ENCODE assay signal across 18 cellular contexts in the genomic region with DNA sequence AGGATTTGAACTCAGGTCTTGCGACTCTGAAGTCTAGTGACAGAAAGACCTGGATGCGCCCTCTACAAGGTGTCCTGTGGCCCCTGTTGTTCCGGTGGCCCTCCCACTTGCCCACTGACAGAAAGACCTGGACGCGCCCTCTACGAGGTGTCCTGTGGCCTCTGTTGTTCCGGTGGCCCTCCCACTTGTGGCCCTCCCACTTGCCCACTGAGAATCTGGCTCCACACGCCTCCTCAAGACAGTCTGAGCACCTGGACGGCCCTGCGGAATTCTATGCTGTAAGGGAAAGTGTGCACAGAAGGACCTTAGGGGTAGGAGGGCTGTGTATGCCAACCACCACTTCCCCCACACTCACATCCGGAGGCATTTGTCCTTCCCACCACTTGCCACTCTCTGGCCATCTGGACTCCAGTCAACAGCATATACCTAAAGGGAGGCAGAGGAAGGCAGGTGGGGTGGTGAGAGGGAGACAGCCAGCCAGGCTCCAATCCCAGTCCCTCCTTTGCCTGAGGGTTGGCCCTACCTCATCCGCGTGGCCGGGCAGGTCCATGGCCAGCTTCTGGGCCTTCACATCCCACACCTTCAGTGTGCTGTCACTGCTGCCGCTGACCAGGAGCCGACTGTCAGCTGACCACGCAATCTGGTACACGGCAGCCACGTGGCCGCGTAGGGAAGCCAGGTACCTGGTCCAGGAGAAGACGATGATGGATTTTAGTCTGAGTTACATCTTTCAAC. TPM values are rescaled to one million over a fixed set of nuclear protein-coding genes. Genes with fewer than 3 reads are reported as not detected.
DNase-seq lines count a peak whose midpoint lies in the region; ATAC-seq and TF ChIP-seq lines count a peak whose summit lies in the region.
"Had no signal": no experiment of that assay in that cellular context is flagged by ENCODE, and none has a peak within 500 bp of the region (broad histone marks: within the 10 kb centered on the region; RNA-seq: fewer than 3 reads in every experiment).

No MANE protein-coding gene starts in this region.

- H3K9me3 ChIP-seq in osteoblast (ENCODE audit: low read depth, low read length) = no peaks in the 10 kb centered on the region

- H3K4me1 ChIP-seq in osteoblast (ENCODE audit: insufficient read depth, low read length) = peaks cover 4% of the 10 kb centered on the region

- H3K27me3 ChIP-seq in osteoblast (ENCODE audit: insufficient read depth, low read length) = no peaks in the 10 kb centered on the region

- no peaks in the 10 kb centered on the region for H4K20me1 ChIP-seq in osteoblast (ENCODE audit: insufficient read depth, low read length)

- no peak for ATAC-seq in natural killer cell treated with Interleukin-12 subunit alpha and Interleukin-12 subunit beta and Interleukin-15 and Interleukin-18, amount 100 ng/mL, for 72 hours
- ATAC-seq in natural killer cell (no peak), HG02852 (IDR thresholded peaks at IDR 0.05; ENCODE audit: unreplicated experiment) (no peak), GM21737 (IDR thresholded peaks at IDR 0.05; ENCODE audit: unreplicated experiment) (no peak)
- no peak for ATAC-seq in activated T-helper 17 cell treated with anti-CD3 and anti-CD28 coated beads, Interleukin-2, amount 50 U/mL, for 72 hours (replicated peaks)
- no peak for ATAC-seq in activated T-cell treated with anti-CD3 and anti-CD28 coated beads, Interleukin-2, amount 50 U/mL, for 4 hours

- no peak overlapping the region for H3K27ac ChIP-seq in osteoblast (ENCODE audit: low read depth, low read length)

- H3K79me2 ChIP-seq in osteoblast (ENCODE audit: insufficient read depth, low read length) = no peaks in the 10 kb centered on the region

- H3K9me3 Mint-ChIP-seq in natural killer cell treated with Interleukin-12 subunit alpha and Interleukin-12 subunit beta and Interleukin-15 and Interleukin-18, amount 100 ng/mL, for 72 hours = no peaks in the 10 kb centered on the region
- H3K9me3 Mint-ChIP-seq in natural killer cell = no peaks in the 10 kb centered on the region
- H3K9me3 Mint-ChIP-seq in activated T-helper 17 cell treated with anti-CD3 and anti-CD28 coated beads, Interleukin-2, amount 50 U/mL, for 72 hours = no peaks in the 10 kb centered on the region
- no peaks in the 10 kb centered on the region for H3K9me3 Mint-ChIP-seq in activated T-cell treated with anti-CD3 and anti-CD28 coated beads, Interleukin-2, amount 50 U/mL, for 4 hours
- H3K9me3 Mint-ChIP-seq: CD4-positive, alpha-beta T cell; H9 had no signal

- no peak overlapping the region for H3K4me2 ChIP-seq in osteoblast (ENCODE audit: insufficient read depth, low read length)

- H3K27me3 Mint-ChIP-seq in natural killer cell treated with Interleukin-12 subunit alpha and Interleukin-12 subunit beta and Interleukin-15 and Interleukin-18, amount 100 ng/mL, for 72 hours = no peaks in the 10 kb centered on the region
- no peaks in the 10 kb centered on the region for H3K27me3 Mint-ChIP-seq in natural killer cell (ENCODE audit: low read depth in 2 of 2)
- H3K27me3 Mint-ChIP-seq in activated T-helper 17 cell treated with anti-CD3 and anti-CD28 coated beads, Interleukin-2, amount 50 U/mL, for 72 hours = no peaks in the 10 kb centered on the region
- H3K27me3 Mint-ChIP-seq in activated T-cell treated with anti-CD3 and anti-CD28 coated beads, Interleukin-2, amount 50 U/mL, for 4 hours (ENCODE audit: low read depth) = no peaks in the 10 kb centered on the region
- H3K27me3 Mint-ChIP-seq: B cell; CD4-positive, alpha-beta T cell had no signal

- peaks cover 17% of the 10 kb centered on the region for H3K36me3 Mint-ChIP-seq in natural killer cell treated with Interleukin-12 subunit alpha and Interleukin-12 subunit beta and Interleukin-15 and Interleukin-18, amount 100 ng/mL, for 72 hours
- peaks cover 18% of the 10 kb centered on the region for H3K36me3 Mint-ChIP-seq in natural killer cell
- H3K36me3 Mint-ChIP-seq in activated T-helper 17 cell treated with anti-CD3 and anti-CD28 coated beads, Interleukin-2, amount 50 U/mL, for 72 hours (ENCODE audit: low read depth) = peaks cover 75% of the 10 kb centered on the region
- peaks cover 34% of the 10 kb centered on the region for H3K36me3 Mint-ChIP-seq in activated T-cell treated with anti-CD3 and anti-CD28 coated beads, Interleukin-2, amount 50 U/mL, for 4 hours (ENCODE audit: insufficient read depth)

- H3K36me3 ChIP-seq in osteoblast (ENCODE audit: insufficient read depth, low read length) = peaks cover 58% of the 10 kb centered on the region

- no peak overlapping the region for H2AFZ ChIP-seq in osteoblast (ENCODE audit: low read length)

- H3K4me3 ChIP-seq in osteoblast (ENCODE audit: insufficient read depth, low read length) = no peak overlapping the region

- TF ChIP-seq CTCF in natural killer cell (IDR thresholded peaks at IDR 0.05) (no peak), osteoblast (IDR thresholded peaks at IDR 0.05; ENCODE audit: extremely low read depth, low read depth, low read length) (no peak)

- no peaks in the 10 kb centered on the region for H3K4me1 Mint-ChIP-seq in natural killer cell treated with Interleukin-12 subunit alpha and Interleukin-12 subunit beta and Interleukin-15 and Interleukin-18, amount 100 ng/mL, for 72 hours (ENCODE audit: low read depth in 2 of 2)
- no peaks in the 10 kb centered on the region for H3K4me1 Mint-ChIP-seq in natural killer cell
- H3K4me1 Mint-ChIP-seq in activated T-helper 17 cell treated with anti-CD3 and anti-CD28 coated beads, Interleukin-2, amount 50 U/mL, for 72 hours = no peaks in the 10 kb centered on the region
- no peaks in the 10 kb centered on the region for H3K4me1 Mint-ChIP-seq in activated T-cell treated with anti-CD3 and anti-CD28 coated beads, Interleukin-2, amount 50 U/mL, for 4 hours (ENCODE audit: low read depth)
- H3K4me1 Mint-ChIP-seq: B cell, H9 had no signal

- peak; percentile 45 for DNase-seq in natural killer cell treated with Interleukin-12 subunit alpha and Interleukin-12 subunit beta and Interleukin-15 and Interleukin-18, amount 100 ng/mL, for 72 hours (ENCODE audit: low spot score)
- DNase-seq in natural killer cell (no peak), osteoblast (ENCODE audit: insufficient read length, low spot score, missing footprints) (peak; percentile 18), NCI-H1105 (lab: John Stamatoyannopoulos, UW) (no peak)
- DNase-seq in activated T-cell treated with anti-CD3 and anti-CD28 coated beads, Interleukin-2, amount 50 U/mL, for 4 hours = no peak
- DNase-seq: ACHN; C1 segment of cervical spinal cord; CD4-positive, alpha-beta T cell; DMS153; DMS79 treated with DMSO at 0.1 percent for 48 hours; EL; GOT3; H9 had no signal

- H3K4me3 Mint-ChIP-seq in natural killer cell treated with Interleukin-12 subunit alpha and Interleukin-12 subunit beta and Interleukin-15 and Interleukin-18, amount 100 ng/mL, for 72 hours = no peak overlapping the region
- no peak overlapping the region for H3K4me3 Mint-ChIP-seq in natural killer cell
- H3K4me3 Mint-ChIP-seq in activated T-helper 17 cell treated with anti-CD3 and anti-CD28 coated beads, Interleukin-2, amount 50 U/mL, for 72 hours = no peak overlapping the region
- H3K4me3 Mint-ChIP-seq in activated T-cell treated with anti-CD3 and anti-CD28 coated beads, Interleukin-2, amount 50 U/mL, for 4 hours = no peak overlapping the region
- H3K4me3 Mint-ChIP-seq: B cell; CD4-positive, alpha-beta T cell; H9 had no signal

- intact Hi-C loops in natural killer cell (cut with micrococcal nuclease) = no loop called here

- H3K27ac Mint-ChIP-seq in natural killer cell treated with Interleukin-12 subunit alpha and Interleukin-12 subunit beta and Interleukin-15 and Interleukin-18, amount 100 ng/mL, for 72 hours = no peak overlapping the region
- no peak overlapping the region for H3K27ac Mint-ChIP-seq in natural killer cell
- H3K27ac Mint-ChIP-seq in activated T-helper 17 cell treated with anti-CD3 and anti-CD28 coated beads, Interleukin-2, amount 50 U/mL, for 72 hours = peak overlapping the region; percentile 41
- H3K27ac Mint-ChIP-seq: B cell; CD4-positive, alpha-beta T cell; H9 had no signal

RNA-seq across cellular contexts. Expression of a gene that starts 9.1 kb away (rescaled TPM):
- total RNA-seq in natural killer cell treated with Interleukin-12 subunit alpha and Interleukin-12 subunit beta and Interleukin-15 and Interleukin-18, amount 100 ng/mL, for 72 hours = 10 to 100 TPM; 29.2 to 73.1 TPM
- total RNA-seq in natural killer cell (1 to 10 TPM; 4.0 to 7.9 (median 6.1) TPM), osteoblast (13.3 and 15.6 TPM in 2 replicates)
- total RNA-seq in activated T-helper 17 cell treated with anti-CD3 and anti-CD28 coated beads, Interleukin-2, amount 50 U/mL, for 72 hours = 10 to 100 TPM; 15.8 to 38.9 TPM
- 10 to 100 TPM; 72.8 to 85.7 (median 85.3) TPM for total RNA-seq in activated T-cell treated with anti-CD3 and anti-CD28 coated beads, Interleukin-2, amount 50 U/mL, for 4 hours

RNA-seq across cellular contexts. Expression of a gene that starts 11.6 kb away (rescaled TPM):
- not detected for total RNA-seq in natural killer cell treated with Interleukin-12 subunit alpha and Interleukin-12 subunit beta and Interleukin-15 and Interleukin-18, amount 100 ng/mL, for 72 hours
- total RNA-seq in natural killer cell (not detected), osteoblast (not detected in 2 replicates)
- not detected for total RNA-seq in activated T-helper 17 cell treated with anti-CD3 and anti-CD28 coated beads, Interleukin-2, amount 50 U/mL, for 72 hours
- total RNA-seq in activated T-cell treated with anti-CD3 and anti-CD28 coated beads, Interleukin-2, amount 50 U/mL, for 4 hours = not detected
- total RNA-seq: A172; B cell; CD4-positive, alpha-beta T cell; H9 had no signal

RNA-seq across cellular contexts. Expression of a gene that starts 13.3 kb away (rescaled TPM):
- 10 to 100 TPM; 27.8 to 68.3 TPM for total RNA-seq in natural killer cell treated with Interleukin-12 subunit alpha and Interleukin-12 subunit beta and Interleukin-15 and Interleukin-18, amount 100 ng/mL, for 72 hours
- total RNA-seq in natural killer cell (10 to 100 TPM; 15.4 to 27.0 (median 22.7) TPM), osteoblast (14.8 and 19.7 TPM in 2 replicates)
- total RNA-seq in activated T-helper 17 cell treated with anti-CD3 and anti-CD28 coated beads, Interleukin-2, amount 50 U/mL, for 72 hours = 10 to 100 TPM; 23.9 to 36.6 TPM
- total RNA-seq in activated T-cell treated with anti-CD3 and anti-CD28 coated beads, Interleukin-2, amount 50 U/mL, for 4 hours = 10 to 100 TPM; 20.6 to 24.5 (median 23.4) TPM

RNA-seq across cellular contexts. Expression of a gene that starts 14.6 kb away (rescaled TPM):
- under 1 TPM in 1 of 2 donors, not detected in 1; 0.14 TPM for total RNA-seq in natural killer cell treated with Interleukin-12 subunit alpha and Interleukin-12 subunit beta and Interleukin-15 and Interleukin-18, amount 100 ng/mL, for 72 hours
- total RNA-seq in natural killer cell (1 to 10 TPM in 2 of 3 donors, under 1 TPM in 1; 0.78 to 1.4 (median 1.2) TPM), osteoblast (not detected in 2 replicates)
- total RNA-seq in activated T-helper 17 cell treated with anti-CD3 and anti-CD28 coated beads, Interleukin-2, amount 50 U/mL, for 72 hours = not detected
- not detected for total RNA-seq in activated T-cell treated with anti-CD3 and anti-CD28 coated beads, Interleukin-2, amount 50 U/mL, for 4 hours
- total RNA-seq: A172, B cell had no signal

Comparison
In these comparisons a context has a peak if more than half of its experiments do, and no peak if none do; other contexts are left out.
1. DNase-seq: peak in natural killer cell treated with Interleukin-12 subunit alpha and Interleukin-12 subunit beta and Interleukin-15 and Interleukin-18, amount 100 ng/mL, for 72 hours (single experiment) and osteoblast (single experiment); none in natural killer cell (single experiment), activated T-cell treated with anti-CD3 and anti-CD28 coated beads, Interleukin-2, amount 50 U/mL, for 4 hours (single experiment) and NCI-H1105 (single experiment).